Comparison of ENCODE assay signal across 9 cellular contexts in the genomic region with DNA sequence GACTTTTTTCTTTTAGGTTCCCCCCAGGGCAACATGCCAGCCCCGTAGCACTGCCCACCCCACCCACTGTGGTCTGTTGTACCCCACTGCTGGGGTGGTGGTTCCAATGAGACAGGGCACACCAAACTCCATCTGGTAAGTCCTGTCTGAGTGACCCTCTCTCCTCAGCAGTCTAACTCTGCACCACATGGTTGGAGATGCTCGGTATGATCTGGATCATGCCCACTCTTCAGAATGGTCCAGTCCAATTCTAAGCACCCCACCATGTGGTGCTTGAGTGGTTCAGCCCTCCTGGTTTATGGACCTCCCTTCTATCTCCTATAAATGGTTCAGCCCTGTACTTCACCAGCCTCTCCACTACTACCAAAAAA. TPM values are rescaled to one million over a fixed set of nuclear protein-coding genes. Genes with fewer than 3 reads are reported as not detected.
DNase-seq lines count a peak whose midpoint lies in the region; ATAC-seq, FAIRE-seq and TF ChIP-seq lines count a peak whose summit lies in the region.
"Had no signal": no experiment of that assay in that cellular context is flagged by ENCODE, and none has a peak within 500 bp of the region (broad histone marks: within the 10 kb centered on the region; RNA-seq: fewer than 3 reads in every experiment).

No MANE protein-coding gene starts in this region.

- no peaks in the 10 kb centered on the region for H3K9me3 Mint-ChIP-seq in chondrocyte (ENCODE audit: low read depth)

- no peak overlapping the region for H3K4me3 Mint-ChIP-seq in chondrocyte (ENCODE audit: unreplicated experiment)

- peak overlapping the region; percentile 99 for H3K27ac Mint-ChIP-seq in chondrocyte (ENCODE audit: unreplicated experiment)

- H3K9me3 ChIP-seq in ovary, result no peaks in the 10 kb centered on the region

- no peak for FAIRE-seq in urothelium cell line (lab: Jason Lieb, UNC)

- peak; percentile 56 for DNase-seq in DMS53 (lab: John Stamatoyannopoulos, UW)
- no peak for DNase-seq in DMS53 treated with DMSO at 0.1 percent for 48 hours (lab: John Stamatoyannopoulos, UW; ENCODE audit: unreplicated experiment)
- DNase-seq in NCI-H446 treated with DMSO at 0.1 percent for 48 hours (lab: John Stamatoyannopoulos, UW), result peak; percentile 27
- no peak for DNase-seq in chondrocyte (ENCODE audit: low spot score)
- peak in 3 of 5 donors; percentile 39 to 46 (median 44) for DNase-seq in ovary
- DNase-seq in urothelium cell line (ENCODE audit: low spot score), result no peak
- no peak for DNase-seq in activated effector memory CD4-positive, alpha-beta T cell treated with anti-CD3 and anti-CD28 coated beads, Interleukin-2, amount 50 U/mL, for 16 hours
- DNase-seq: activated CD4-positive, alpha-beta T cell treated with anti-CD3 and anti-CD28 coated beads, Interleukin-2, amount 50 U/mL, for 48 hours had no signal

- H3K27me3 Mint-ChIP-seq in chondrocyte (ENCODE audit: low read depth), result no peaks in the 10 kb centered on the region

- 18 to 32% (median 22%) methylated on average over 2 of the region's 2 CpGs for WGBS in ovary, 3 donors

- H3K27ac ChIP-seq in ovary, result peak overlapping the region in 1 of 2 donors; percentile 50

- ATAC-seq in GM19395 (IDR thresholded peaks at IDR 0.05; ENCODE audit: unreplicated experiment), result no peak

- intact Hi-C loops in ovary (cut with DNase I), result loop anchor here in 2 of 4 donors (10.0 kb wide), 2 partner anchors 215 to 315 kb away; partner anchors contain the start of genes PER1 (in 1 of the 2) and SAT2 (in 1 of the 2)

- peaks cover 60% of the 10 kb centered on the region for H3K4me1 Mint-ChIP-seq in chondrocyte (ENCODE audit: low read depth)

- H3K4me3 ChIP-seq in ovary, result no peak overlapping the region

- TF ChIP-seq CTCF in chondrocyte (IDR thresholded peaks at IDR 0.05) (no peak), ovary (IDR thresholded peaks at IDR 0.05) (no peak)

- peaks cover 1% of the 10 kb centered on the region for H3K36me3 Mint-ChIP-seq in chondrocyte (ENCODE audit: low read depth)

- no peaks in the 10 kb centered on the region for H3K27me3 ChIP-seq in ovary

- no peaks in the 10 kb centered on the region for H3K36me3 ChIP-seq in ovary

- H3K4me1 ChIP-seq in ovary (ENCODE audit: insufficient read depth), result peaks cover 13% of the 10 kb centered on the region

- no peak for TF ChIP-seq EP300 in ovary (IDR thresholded peaks at IDR 0.05)

- no peak for TF ChIP-seq POLR2A in ovary (IDR thresholded peaks at IDR 0.05)

RNA-seq across cellular contexts. Expression of gene KDM6B, which starts 5.9 kb away (rescaled TPM):
- 36.6 to 38.2 TPM (median 37.4 TPM) in 3 replicates for total RNA-seq in chondrocyte
- 10 to 100 TPM; 13.7 to 80.8 (median 71.9) TPM for total RNA-seq in ovary
- 10 to 100 TPM in 1 of 2 donors, 1 to 10 TPM in 1; 9.1 to 36.9 TPM for polyA plus RNA-seq in ovary

RNA-seq across cellular contexts. Expression of gene TMEM88, which starts 15.0 kb away (rescaled TPM):
- total RNA-seq in chondrocyte, result 1.6 to 1.9 TPM (median 1.8 TPM) in 3 replicates
- 10 to 100 TPM in 3 of 7 donors, 1 to 10 TPM in 4; 2.1 to 11.9 (median 8.2) TPM for total RNA-seq in ovary
- polyA plus RNA-seq in ovary, result 10 to 100 TPM in 1 of 2 donors, 1 to 10 TPM in 1; 5.5 to 17.8 TPM

RNA-seq across cellular contexts. Expression of gene NAA38, which starts 17.5 kb away (rescaled TPM):
- total RNA-seq in chondrocyte, result 52.9 to 94.6 TPM (median 57.5 TPM) in 3 replicates
- 10 to 100 TPM; 46.4 to 82.8 (median 54.6) TPM for total RNA-seq in ovary
- 10 to 100 TPM in 1 of 2 donors, 1 to 10 TPM in 1; 4.6 to 59.1 TPM for polyA plus RNA-seq in ovary

RNA-seq across cellular contexts. Expression of gene CYB5D1, which starts 17.9 kb away (rescaled TPM):
- total RNA-seq in chondrocyte (6.9 to 10.5 TPM (median 8.6 TPM) in 3 replicates), ovary (10 to 100 TPM in 6 of 7 donors, 1 to 10 TPM in 1; 7.0 to 18.8 (median 16.1) TPM)
- 10 to 100 TPM; 10.8 to 22.2 TPM for polyA plus RNA-seq in ovary

RNA-seq across cellular contexts. Expression of gene CHD3, which starts 48.7 kb away (rescaled TPM):
- total RNA-seq in chondrocyte (129 to 138 TPM (median 134 TPM) in 3 replicates), ovary (100 to 1,000 TPM in 4 of 7 donors, 10 to 100 TPM in 3; 65.7 to 145 (median 114) TPM)
- 100 to 1,000 TPM in 1 of 2 donors, 10 to 100 TPM in 1; 87.2 to 100 TPM for polyA plus RNA-seq in ovary

Comparison
In these comparisons a context has a peak if more than half of its experiments do, and no peak if none do; other contexts are left out.
1. DNase-seq: peak in DMS53 (single experiment), NCI-H446 treated with DMSO at 0.1 percent for 48 hours (single experiment) and ovary (3 of 5); none in DMS53 treated with DMSO at 0.1 percent for 48 hours (single experiment), chondrocyte (single experiment), urothelium cell line (single experiment) and activated effector memory CD4-positive, alpha-beta T cell treated with anti-CD3 and anti-CD28 coated beads, Interleukin-2, amount 50 U/mL, for 16 hours (single experiment).